ENCODE assay signal across 8 cellular contexts in the genomic region with DNA sequence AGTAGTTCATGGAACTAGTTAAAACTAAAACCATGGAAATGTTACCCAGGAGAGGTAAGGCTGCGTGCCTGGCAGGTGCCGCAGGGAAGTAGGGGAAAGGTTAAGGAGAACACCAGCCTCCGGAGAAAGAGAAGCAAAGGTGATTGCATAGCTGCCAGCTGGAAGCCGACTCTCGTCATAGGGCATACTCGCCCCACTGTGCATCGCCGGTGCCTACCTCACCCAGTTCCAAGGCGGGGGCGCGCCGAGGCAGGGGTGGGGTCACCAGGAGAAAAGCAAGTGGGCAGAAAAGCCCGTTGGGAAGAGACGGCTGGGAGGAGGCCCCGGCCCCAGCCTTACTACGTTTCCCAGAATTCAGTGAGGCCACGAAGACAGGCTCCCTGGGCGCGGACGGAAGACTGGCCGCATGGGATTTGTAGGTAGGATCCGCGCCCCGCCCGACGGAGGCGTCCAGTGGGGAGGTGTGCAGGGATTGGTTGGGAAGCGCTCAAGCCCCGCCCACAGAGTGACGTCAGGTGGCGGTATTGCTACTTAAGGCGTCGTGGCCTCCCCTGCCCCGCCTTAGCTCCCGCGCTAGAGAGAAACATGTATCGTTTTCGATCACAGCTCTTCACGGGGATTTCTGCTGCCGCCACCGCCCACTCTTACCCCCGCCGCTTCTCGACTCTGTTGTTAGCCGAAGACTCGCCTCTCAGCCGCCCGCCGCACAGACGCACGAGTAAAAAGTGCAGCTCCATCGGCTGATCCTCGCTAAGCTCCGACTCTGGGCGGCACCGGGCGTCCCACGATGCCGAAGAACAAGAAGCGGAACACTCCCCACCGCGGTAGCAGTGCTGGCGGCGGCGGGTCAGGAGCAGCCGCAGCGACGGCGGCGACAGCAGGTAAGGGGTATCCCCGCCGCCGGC. TPM values are rescaled to one million over a fixed set of nuclear protein-coding genes. Genes with fewer than 3 reads are reported as not detected.
DNase-seq lines count a peak whose midpoint lies in the region; ATAC-seq and TF ChIP-seq lines count a peak whose summit lies in the region.

A gene with protein sequence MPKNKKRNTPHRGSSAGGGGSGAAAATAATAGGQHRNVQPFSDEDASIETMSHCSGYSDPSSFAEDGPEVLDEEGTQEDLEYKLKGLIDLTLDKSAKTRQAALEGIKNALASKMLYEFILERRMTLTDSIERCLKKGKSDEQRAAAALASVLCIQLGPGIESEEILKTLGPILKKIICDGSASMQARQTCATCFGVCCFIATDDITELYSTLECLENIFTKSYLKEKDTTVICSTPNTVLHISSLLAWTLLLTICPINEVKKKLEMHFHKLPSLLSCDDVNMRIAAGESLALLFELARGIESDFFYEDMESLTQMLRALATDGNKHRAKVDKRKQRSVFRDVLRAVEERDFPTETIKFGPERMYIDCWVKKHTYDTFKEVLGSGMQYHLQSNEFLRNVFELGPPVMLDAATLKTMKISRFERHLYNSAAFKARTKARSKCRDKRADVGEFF (plus strand): TSS at position 559 of the 905 bp plus-strand sequence. CDS start 229 bp downstream, at position 788.

- WGBS in esophagus, 2 donors = 0% methylated on average over 71 to 73 of the region's 73 CpGs

- H3K27me3 ChIP-seq in KMS-11 (ENCODE audit: insufficient read depth, low read depth) = no peaks in the 10 kb centered on the region
- H3K27me3 ChIP-seq in Peyer's patch = no peaks in the 10 kb centered on the region
- no peaks in the 10 kb centered on the region for H3K27me3 ChIP-seq in esophagus (ENCODE audit: control insufficient read depth in 1 of 2, insufficient read depth in 2 of 2, low read length in 2 of 2)
- H3K27me3 ChIP-seq in muscle layer of colon (ENCODE audit: control insufficient read depth in 1 of 2, insufficient read depth in 2 of 2, low read length in 2 of 2) = no peaks in the 10 kb centered on the region

- peak within 1 kb of the TSS; percentile 98 for H3K4me2 ChIP-seq in KMS-11

- H3K4me1 ChIP-seq in KMS-11 (ENCODE audit: low read depth, poor library complexity, severe bottlenecking) = peaks cover 30% of the 10 kb centered on the region
- peaks cover 0 to 33% (median 4%) of the 10 kb centered on the region in 4 donors for H3K4me1 ChIP-seq in Peyer's patch
- H3K4me1 ChIP-seq in esophagus (ENCODE audit: control insufficient read depth in 2 of 2, insufficient read depth in 2 of 2, low read length in 1 of 2) = peaks cover 2% of the 10 kb centered on the region in 2 donors
- H3K4me1 ChIP-seq in muscle layer of colon (ENCODE audit: insufficient read depth, low read length) = peaks cover 37% of the 10 kb centered on the region

- DNase-seq in DMS53 treated with DMSO at 0.1 percent for 48 hours (lab: John Stamatoyannopoulos, UW; ENCODE audit: unreplicated experiment) (peak; percentile 99), Peyer's patch (peak; percentile 99 to 100 (median 100))
- DNase-seq in activated T-cell treated with anti-CD3 and anti-CD28 coated beads, Interleukin-2, amount 50 U/mL, for 48 hours = peak; percentile 99
- DNase-seq in stimulated activated CD8-positive, alpha-beta memory T cell treated with anti-CD3 and anti-CD28 coated beads, Interleukin-7, amount 100 ng/mL, for 24 hours (ENCODE audit: low read depth) = peak; percentile 98

- H3K9me3 ChIP-seq in Peyer's patch = no peaks in the 10 kb centered on the region
- H3K9me3 ChIP-seq in esophagus (ENCODE audit: control insufficient read depth in 2 of 2, insufficient read depth in 1 of 2, low read depth in 1 of 2, low read length in 1 of 2) = no peaks in the 10 kb centered on the region
- H3K9me3 ChIP-seq in muscle layer of colon (ENCODE audit: low read length) = no peaks in the 10 kb centered on the region

- TF ChIP-seq POLR2A in Peyer's patch (IDR thresholded peaks at IDR 0.05) = peak; percentile 98 to 99

- peaks cover 48% of the 10 kb centered on the region for H3K79me2 ChIP-seq in KMS-11 (ENCODE audit: insufficient read depth, low read depth)

- peak; percentile 75 for ATAC-seq in GM21737 (IDR thresholded peaks at IDR 0.05; ENCODE audit: unreplicated experiment)

- peak within 1 kb of the TSS; percentile 94 for H2AFZ ChIP-seq in KMS-11 (ENCODE audit: low read depth)

- H3K9ac ChIP-seq in KMS-11 = peak within 1 kb of the TSS; percentile 99
- peak within 1 kb of the TSS; percentile 97 for H3K9ac ChIP-seq in muscle layer of colon (ENCODE audit: low read length)

- TF ChIP-seq CTCF in KMS-11 (conservative IDR thresholded peaks at IDR 0.05; ENCODE audit: low read depth, low read length) (no peak), Peyer's patch (IDR thresholded peaks at IDR 0.05) (no peak)

- H3K4me3 ChIP-seq in KMS-11 (IDR thresholded peaks at IDR 0.05; ENCODE audit: insufficient read depth, low read depth, low read length) (peak within 1 kb of the TSS; percentile 32), Peyer's patch (peak within 1 kb of the TSS; percentile 79 to 99 (median 98)), esophagus (ENCODE audit: low read depth in 1 of 2, low read length in 2 of 2) (peak within 1 kb of the TSS; percentile 95 to 99), muscle layer of colon (ENCODE audit: low read depth in 1 of 2, low read length in 2 of 2) (peak within 1 kb of the TSS; percentile 97 to 100)

- H3K36me3 ChIP-seq in KMS-11 (ENCODE audit: insufficient read depth) (no peaks in the 10 kb centered on the region), Peyer's patch (no peaks in the 10 kb centered on the region), esophagus (ENCODE audit: control insufficient read depth in 2 of 2, insufficient read depth in 2 of 2, low read length in 1 of 2) (no peaks in the 10 kb centered on the region), muscle layer of colon (ENCODE audit: insufficient read depth, low read length) (no peaks in the 10 kb centered on the region)

- H3K27ac ChIP-seq in KMS-11 (peak within 1 kb of the TSS; percentile 96), Peyer's patch (peak within 1 kb of the TSS; percentile 97 to 100 (median 98)), esophagus (ENCODE audit: low read depth in 2 of 2, low read length in 1 of 2) (peak within 1 kb of the TSS; percentile 99), muscle layer of colon (ENCODE audit: low read depth, low read length) (peak within 1 kb of the TSS; percentile 100)

- H4K20me1 ChIP-seq in KMS-11 (ENCODE audit: insufficient read depth) = peaks cover 26% of the 10 kb centered on the region

RNA-seq across cellular contexts. Expression of the gene that starts here (rescaled TPM):
- total RNA-seq in Peyer's patch = 100 to 1,000 TPM in 1 of 4 donors, 10 to 100 TPM in 3; 52.0 to 109 (median 60.7) TPM
- polyA plus RNA-seq in esophagus = 10 to 100 TPM; 25.1 to 33.3 TPM

Comparison
In these comparisons a context has a peak if more than half of its experiments do, and no peak if none do; other contexts are left out.
1. Peak in every context shown above with its lines: DNase-seq, ATAC-seq, H3K4me3 ChIP-seq and H3K27ac ChIP-seq.
2. H3K4me3 ChIP-seq: peak in every context shown above with its lines; median percentile 98 in muscle layer of colon; 98 in Peyer's patch; 97 in esophagus; 32 in KMS-11.